ENCODE assay signal across 8 cellular contexts in the genomic region with DNA sequence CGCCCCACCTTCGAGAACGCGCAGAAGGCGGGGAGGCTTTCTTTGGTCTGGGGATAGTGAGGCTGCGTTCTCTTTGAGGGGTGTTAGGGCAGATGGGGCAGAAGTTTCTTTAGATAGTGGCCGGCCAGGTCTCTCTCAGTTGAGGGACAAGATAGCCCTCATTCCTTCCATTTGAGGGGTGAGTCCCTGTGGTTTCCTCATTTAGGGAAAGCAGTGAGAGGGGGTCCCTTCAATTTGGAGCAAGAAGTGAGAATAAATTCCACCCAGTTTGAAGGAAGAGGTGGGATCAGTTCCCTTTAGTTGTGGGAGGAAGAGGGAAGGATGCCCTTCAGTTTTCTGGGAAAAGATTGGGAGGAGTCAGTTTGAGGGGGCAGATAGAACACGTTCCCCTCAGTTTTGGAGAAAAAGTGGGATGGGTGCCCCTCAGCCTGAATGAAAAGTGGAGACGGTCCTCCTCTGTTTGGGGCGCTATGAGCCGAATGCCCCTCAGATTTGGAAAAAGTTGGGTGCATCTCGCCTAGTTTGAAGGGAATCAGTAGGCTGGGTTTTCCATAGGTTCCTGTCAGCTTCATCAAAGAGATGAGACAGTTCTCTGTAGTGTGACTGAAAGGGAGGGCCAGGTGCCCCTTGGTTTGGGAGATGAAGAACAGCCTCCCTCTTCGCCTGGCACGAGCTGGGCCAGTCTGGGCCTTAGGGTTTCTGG. TPM values are rescaled to one million over a fixed set of nuclear protein-coding genes. Genes with fewer than 3 reads are reported as not detected.
A peak's percentile ranks its signal among the peaks of the same experiment; 100 is the strongest.
DNase-seq lines count a peak whose midpoint lies in the region; ATAC-seq and TF ChIP-seq lines count a peak whose summit lies in the region.

No MANE protein-coding gene starts in this region.

- ATAC-seq in activated naive CD4-positive, alpha-beta T cell treated with anti-CD3 and anti-CD28 coated beads, Interleukin-2, amount 50 U/mL, for 72 hours = no peak
- ATAC-seq in left lung (no peak), GM19035 (IDR thresholded peaks at IDR 0.05; ENCODE audit: unreplicated experiment) (no peak)
- ATAC-seq in activated CD4-positive, CD25-positive, alpha-beta regulatory T cell treated with anti-CD3 and anti-CD28 coated beads, Interleukin-2, amount 50 U/mL, for 24 hours = no peak

- H3K36me3 ChIP-seq in left lung (no peaks in the 10 kb centered on the region), tibial nerve (no peaks in the 10 kb centered on the region)

- peaks cover 43 to 54% of the 10 kb centered on the region in 2 donors for H3K4me1 ChIP-seq in left lung
- H3K4me1 ChIP-seq in tibial nerve = peaks cover 0 to 54% (median 34%) of the 10 kb centered on the region in 4 donors

- 1 to 5% methylated on average over 13 to 14 of the region's 14 CpGs for WGBS in tibial nerve, 2 donors

- H3K27ac ChIP-seq in left lung = peak overlapping the region in 1 of 2 donors; percentile 97
- H3K27ac ChIP-seq in tibial nerve = peak overlapping the region in 3 of 4 donors; percentile 21 to 73 (median 56)

- no peak for TF ChIP-seq POLR2A in tibial nerve (IDR thresholded peaks at IDR 0.05)

- H3K27me3 ChIP-seq in left lung (peaks cover 0 to 34% of the 10 kb centered on the region in 2 donors), tibial nerve (peaks cover 0 to 9% of the 10 kb centered on the region in 2 donors)

- TF ChIP-seq CTCF in left lung (IDR thresholded peaks at IDR 0.05) (no peak), tibial nerve (IDR thresholded peaks at IDR 0.05) (no peak)

- peak overlapping the region; percentile 89 for H3K4me3 Mint-ChIP-seq in activated naive CD4-positive, alpha-beta T cell treated with anti-CD3 and anti-CD28 coated beads for 36 hours

- no peaks in the 10 kb centered on the region for H3K36me3 Mint-ChIP-seq in activated naive CD4-positive, alpha-beta T cell treated with anti-CD3 and anti-CD28 coated beads for 36 hours (ENCODE audit: low read depth)
- H3K36me3 Mint-ChIP-seq in activated naive CD4-positive, alpha-beta T cell treated with anti-CD3 and anti-CD28 coated beads, Interleukin-2, amount 50 U/mL, for 72 hours = peaks cover 5 to 7% of the 10 kb centered on the region in 2 donors

- H3K4me1 Mint-ChIP-seq in activated naive CD4-positive, alpha-beta T cell treated with anti-CD3 and anti-CD28 coated beads for 36 hours (ENCODE audit: low read depth) = peaks cover 46% of the 10 kb centered on the region

- H3K27ac Mint-ChIP-seq in activated naive CD4-positive, alpha-beta T cell treated with anti-CD3 and anti-CD28 coated beads for 36 hours = peak overlapping the region; percentile 63
- H3K27ac Mint-ChIP-seq in activated naive CD4-positive, alpha-beta T cell treated with anti-CD3 and anti-CD28 coated beads, Interleukin-2, amount 50 U/mL, for 72 hours = peak overlapping the region; percentile 79 to 91

- no peaks in the 10 kb centered on the region for H3K9me3 ChIP-seq in left lung
- H3K9me3 ChIP-seq in tibial nerve = no peaks in the 10 kb centered on the region

- H3K27me3 Mint-ChIP-seq in activated naive CD4-positive, alpha-beta T cell treated with anti-CD3 and anti-CD28 coated beads for 36 hours (ENCODE audit: low read depth) = peaks cover 8% of the 10 kb centered on the region

- peak; percentile 32 for DNase-seq in activated naive CD4-positive, alpha-beta T cell treated with anti-CD3 and anti-CD28 coated beads for 36 hours
- no peak for DNase-seq in activated naive CD4-positive, alpha-beta T cell (lab: John Stamatoyannopoulos, UW)
- DNase-seq in activated naive CD4-positive, alpha-beta T cell treated with anti-CD3 and anti-CD28 coated beads, Interleukin-2, amount 50 U/mL, for 72 hours (ENCODE audit: low spot score in 2 of 2) = no peak
- DNase-seq in left lung (no peak), tibial nerve (ENCODE audit: low spot score in 2 of 2) (no peak), middle frontal gyrus (ENCODE audit: extremely low spot score, low spot score) (no peak)

- intact Hi-C loops in activated naive CD4-positive, alpha-beta T cell treated with anti-CD3 and anti-CD28 coated beads for 36 hours (cut with micrococcal nuclease) = loop anchor here (1.0 to 10.0 kb wide), 6 partner anchors 30 to 837 kb away; a partner anchor contains a TSS
- intact Hi-C loops in left lung (cut with DNase I) = no loop called here

- H3K9me3 Mint-ChIP-seq in activated naive CD4-positive, alpha-beta T cell treated with anti-CD3 and anti-CD28 coated beads for 36 hours = no peaks in the 10 kb centered on the region
- no peaks in the 10 kb centered on the region for H3K9me3 Mint-ChIP-seq in activated naive CD4-positive, alpha-beta T cell treated with anti-CD3 and anti-CD28 coated beads, Interleukin-2, amount 50 U/mL, for 72 hours

- TF ChIP-seq EP300 in tibial nerve (IDR thresholded peaks at IDR 0.05) = no peak

- H3K4me3 ChIP-seq in left lung = peak overlapping the region; percentile 48 to 81
- peak overlapping the region; percentile 33 to 67 (median 51) for H3K4me3 ChIP-seq in tibial nerve

- CTCF ChIA-PET in activated naive CD4-positive, alpha-beta T cell treated with anti-CD3 and anti-CD28 coated beads for 36 hours (lab: Charles Lee) = interaction anchor here (0.6 to 1.8 kb wide), 12 partner anchors 13 to 219 kb away, joined by 3 to 6 read pairs (median 3); a partner anchor contains a TSS

RNA-seq across cellular contexts. Expression of a gene that starts 0.6 kb away (rescaled TPM):
- 10 to 100 TPM; 70.7 to 73.7 TPM for total RNA-seq in activated naive CD4-positive, alpha-beta T cell treated with anti-CD3 and anti-CD28 coated beads for 36 hours
- 100 to 1,000 TPM; 104 to 133 TPM for total RNA-seq in activated naive CD4-positive, alpha-beta T cell treated with anti-CD3 and anti-CD28 coated beads, Interleukin-2, amount 50 U/mL, for 72 hours
- total RNA-seq in left lung = 100 to 1,000 TPM in 1 of 2 donors, 10 to 100 TPM in 1; 68.4 to 132 TPM
- total RNA-seq in tibial nerve = 10 to 100 TPM; 17.3 to 45.3 (median 25.5) TPM

RNA-seq across cellular contexts. Expression of a gene that starts 0.9 kb away (rescaled TPM):
- 1 to 10 TPM; 5.2 TPM for total RNA-seq in activated naive CD4-positive, alpha-beta T cell treated with anti-CD3 and anti-CD28 coated beads for 36 hours
- total RNA-seq in activated naive CD4-positive, alpha-beta T cell treated with anti-CD3 and anti-CD28 coated beads, Interleukin-2, amount 50 U/mL, for 72 hours = 10 to 100 TPM in 1 of 2 donors, 1 to 10 TPM in 1; 8.3 to 13.6 TPM
- total RNA-seq in left lung (1 to 10 TPM; 3.2 to 4.0 TPM), tibial nerve (1 to 10 TPM in 3 of 4 donors, under 1 TPM in 1; 0.59 to 2.0 (median 1.5) TPM)

RNA-seq across cellular contexts. Expression of a gene that starts 20.9 kb away (rescaled TPM):
- total RNA-seq in activated naive CD4-positive, alpha-beta T cell treated with anti-CD3 and anti-CD28 coated beads for 36 hours = 10 to 100 TPM; 24.6 to 29.4 TPM
- 10 to 100 TPM; 28.4 to 35.4 TPM for total RNA-seq in activated naive CD4-positive, alpha-beta T cell treated with anti-CD3 and anti-CD28 coated beads, Interleukin-2, amount 50 U/mL, for 72 hours
- total RNA-seq in left lung = 10 to 100 TPM; 43.8 to 56.9 TPM
- 10 to 100 TPM; 28.0 to 47.6 (median 41.2) TPM for total RNA-seq in tibial nerve

RNA-seq across cellular contexts. Expression of a gene that starts 31.5 kb away (rescaled TPM):
- total RNA-seq in activated naive CD4-positive, alpha-beta T cell treated with anti-CD3 and anti-CD28 coated beads for 36 hours = 10 to 100 TPM; 14.3 to 14.4 TPM
- 10 to 100 TPM in 1 of 2 donors, 1 to 10 TPM in 1; 9.5 to 23.2 TPM for total RNA-seq in activated naive CD4-positive, alpha-beta T cell treated with anti-CD3 and anti-CD28 coated beads, Interleukin-2, amount 50 U/mL, for 72 hours
- total RNA-seq in left lung (10 to 100 TPM; 24.9 to 28.5 TPM), tibial nerve (10 to 100 TPM; 25.6 to 42.4 (median 34.6) TPM)

RNA-seq across cellular contexts. Expression of a gene that starts 48.9 kb away (rescaled TPM):
- total RNA-seq in activated naive CD4-positive, alpha-beta T cell treated with anti-CD3 and anti-CD28 coated beads for 36 hours = 1 to 10 TPM; 3.8 to 4.4 TPM
- total RNA-seq in activated naive CD4-positive, alpha-beta T cell treated with anti-CD3 and anti-CD28 coated beads, Interleukin-2, amount 50 U/mL, for 72 hours = 1 to 10 TPM; 4.0 to 7.0 TPM
- total RNA-seq in left lung (10 to 100 TPM; 14.8 to 21.2 TPM), tibial nerve (10 to 100 TPM in 1 of 4 donors, 1 to 10 TPM in 3; 2.4 to 14.4 (median 4.4) TPM)
